1 cellular context compared by ENCODE assay signal in genomic region chr13:32417995-32418394, GRCh38.
A peak's percentile ranks its signal among the peaks of the same experiment; 100 is the strongest.
TF ChIP-seq lines count a peak whose summit lies in the region.

No MANE protein-coding gene starts in this region.

TF ChIP-seq in HepG2, 621 proteins besides CTCF, POLR2A, EP300 and RAD21:
- TF ChIP-seq, protein P1, sequence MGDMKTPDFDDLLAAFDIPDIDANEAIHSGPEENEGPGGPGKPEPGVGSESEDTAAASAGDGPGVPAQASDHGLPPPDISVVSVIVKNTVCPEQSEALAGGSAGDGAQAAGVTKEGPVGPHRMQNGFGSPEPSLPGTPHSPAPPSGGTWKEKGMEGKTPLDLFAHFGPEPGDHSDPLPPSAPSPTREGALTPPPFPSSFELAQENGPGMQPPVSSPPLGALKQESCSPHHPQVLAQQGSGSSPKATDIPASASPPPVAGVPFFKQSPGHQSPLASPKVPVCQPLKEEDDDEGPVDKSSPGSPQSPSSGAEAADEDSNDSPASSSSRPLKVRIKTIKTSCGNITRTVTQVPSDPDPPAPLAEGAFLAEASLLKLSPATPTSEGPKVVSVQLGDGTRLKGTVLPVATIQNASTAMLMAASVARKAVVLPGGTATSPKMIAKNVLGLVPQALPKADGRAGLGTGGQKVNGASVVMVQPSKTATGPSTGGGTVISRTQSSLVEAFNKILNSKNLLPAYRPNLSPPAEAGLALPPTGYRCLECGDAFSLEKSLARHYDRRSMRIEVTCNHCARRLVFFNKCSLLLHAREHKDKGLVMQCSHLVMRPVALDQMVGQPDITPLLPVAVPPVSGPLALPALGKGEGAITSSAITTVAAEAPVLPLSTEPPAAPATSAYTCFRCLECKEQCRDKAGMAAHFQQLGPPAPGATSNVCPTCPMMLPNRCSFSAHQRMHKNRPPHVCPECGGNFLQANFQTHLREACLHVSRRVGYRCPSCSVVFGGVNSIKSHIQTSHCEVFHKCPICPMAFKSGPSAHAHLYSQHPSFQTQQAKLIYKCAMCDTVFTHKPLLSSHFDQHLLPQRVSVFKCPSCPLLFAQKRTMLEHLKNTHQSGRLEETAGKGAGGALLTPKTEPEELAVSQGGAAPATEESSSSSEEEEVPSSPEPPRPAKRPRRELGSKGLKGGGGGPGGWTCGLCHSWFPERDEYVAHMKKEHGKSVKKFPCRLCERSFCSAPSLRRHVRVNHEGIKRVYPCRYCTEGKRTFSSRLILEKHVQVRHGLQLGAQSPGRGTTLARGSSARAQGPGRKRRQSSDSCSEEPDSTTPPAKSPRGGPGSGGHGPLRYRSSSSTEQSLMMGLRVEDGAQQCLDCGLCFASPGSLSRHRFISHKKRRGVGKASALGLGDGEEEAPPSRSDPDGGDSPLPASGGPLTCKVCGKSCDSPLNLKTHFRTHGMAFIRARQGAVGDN (CRISPR knock-in tag; IDR thresholded peaks at IDR 0.05): 0 out of 2 replicates have a peak, but pooled peaks have one; percentile 23
- TF ChIP-seq CBX1 (IDR thresholded peaks at IDR 0.05; ENCODE audit: low read depth): no peak
- no peak for TF ChIP-seq ZNF7 (CRISPR knock-in tag; IDR thresholded peaks at IDR 0.05)
- TF ChIP-seq ZMYM2 (CRISPR knock-in tag; IDR thresholded peaks at IDR 0.05): no peak
- no peak for TF ChIP-seq NFYB (CRISPR knock-in tag; IDR thresholded peaks at IDR 0.05)
